8 cellular contexts compared by ENCODE assay signal in genomic region chr11:44894217-44894617, GRCh38. TPM values are rescaled to one million over a fixed set of nuclear protein-coding genes. Genes with fewer than 3 reads are reported as not detected.
A peak's percentile ranks its signal among the peaks of the same experiment; 100 is the strongest.
DNase-seq lines count a peak whose midpoint lies in the region; ATAC-seq and TF ChIP-seq lines count a peak whose summit lies in the region.

No MANE protein-coding gene starts in this region.

- CTCF ChIA-PET in CD4-positive, alpha-beta T cell (lab: Charles Lee): interaction anchor here (0.9 to 1.6 kb wide), 2 partner anchors 32 to 33 kb away, joined by 3 to 5 read pairs; no protein-coding TSS in a partner anchor

- H3K4me1 Mint-ChIP-seq in CD4-positive, alpha-beta T cell (ENCODE audit: low read depth): no peaks in the 10 kb centered on the region
- peaks cover 13% of the 10 kb centered on the region for H3K4me1 Mint-ChIP-seq in mesothelial cell of epicardium

- H3K27me3 Mint-ChIP-seq in CD4-positive, alpha-beta T cell: no peaks in the 10 kb centered on the region
- no peaks in the 10 kb centered on the region for H3K27me3 Mint-ChIP-seq in mesothelial cell of epicardium (ENCODE audit: low read depth)

- peaks cover 6% of the 10 kb centered on the region for H3K36me3 Mint-ChIP-seq in CD4-positive, alpha-beta T cell (ENCODE audit: low read depth)
- H3K36me3 Mint-ChIP-seq in mesothelial cell of epicardium: no peaks in the 10 kb centered on the region

- no peak overlapping the region for H3K4me3 Mint-ChIP-seq in CD4-positive, alpha-beta T cell
- no peak overlapping the region for H3K4me3 Mint-ChIP-seq in mesothelial cell of epicardium

- TF ChIP-seq CTCF in CD4-positive, alpha-beta T cell (IDR thresholded peaks at IDR 0.05): peak; percentile 44
- TF ChIP-seq CTCF in mesothelial cell of epicardium (IDR thresholded peaks at IDR 0.05; ENCODE audit: unreplicated experiment): peak; percentile 85

- POLR2A ChIA-PET in CD4-positive, alpha-beta T cell (lab: Charles Lee): no interaction called here

- H3K9me3 ChIP-seq in CD4-positive, alpha-beta T cell (ENCODE audit: control insufficient read depth, low read length): no peaks in the 10 kb centered on the region

- DNase-seq in CD4-positive, alpha-beta T cell: peak; percentile 13 to 63 (median 49)
- DNase-seq in H7 (peak; percentile 95), NCI-H524 (lab: John Stamatoyannopoulos, UW) (peak; percentile 98), dermis microvascular lymphatic vessel endothelial cell (ENCODE audit: low read depth in 2 of 2) (peak; percentile 63 to 80), mesothelial cell of epicardium (ENCODE audit: low spot score in 2 of 2, unreplicated experiment in 2 of 2) (peak; percentile 72 to 89)
- DNase-seq in activated CD4-positive, alpha-beta T cell treated with anti-CD3 and anti-CD28 coated beads, Interleukin-2, amount 50 U/mL, for 48 hours: peak; percentile 70 to 71
- peak; percentile 6 to 41 for DNase-seq in stimulated activated CD8-positive, alpha-beta memory T cell treated with anti-CD3 and anti-CD28 coated beads, Interleukin-4, amount 100 ng/mL, for 1 hour (ENCODE audit: low read depth in 2 of 2, low spot score in 1 of 2)

- intact Hi-C loops in CD4-positive, alpha-beta T cell (cut with DNase I, micrococcal nuclease): loop anchor here (1.0 to 5.0 kb wide), 6 partner anchors 37 to 338 kb away; partner anchors contain the start of gene TSPAN18 (in 2 of the 2)

- peak; percentile 67 for ATAC-seq in CD4-positive, alpha-beta T cell (ENCODE audit: poor library complexity)
- ATAC-seq in GM18498 (IDR thresholded peaks at IDR 0.05; ENCODE audit: unreplicated experiment): no peak

- no peak overlapping the region for H3K27ac Mint-ChIP-seq in CD4-positive, alpha-beta T cell
- H3K27ac Mint-ChIP-seq in mesothelial cell of epicardium: no peak overlapping the region

- H3K9me3 Mint-ChIP-seq in CD4-positive, alpha-beta T cell: no peaks in the 10 kb centered on the region
- H3K9me3 Mint-ChIP-seq in mesothelial cell of epicardium: no peaks in the 10 kb centered on the region

- H3K36me3 ChIP-seq in H7 (replicated peaks; ENCODE audit: control insufficient read depth, insufficient read depth, low read length): no peaks in the 10 kb centered on the region

- no peaks in the 10 kb centered on the region for H3K27me3 ChIP-seq in CD4-positive, alpha-beta T cell (ENCODE audit: control insufficient read depth, insufficient read depth, low read length)
- no peaks in the 10 kb centered on the region for H3K27me3 ChIP-seq in H7 (ENCODE audit: control insufficient read depth, insufficient read depth, low read length)

- H3K4me3 ChIP-seq in H7 (ENCODE audit: insufficient read depth, low read depth, low read length): no peak overlapping the region

- H3K27ac ChIP-seq in CD4-positive, alpha-beta T cell (ENCODE audit: low read depth, low read length): no peak overlapping the region

RNA-seq across cellular contexts. Expression of gene TP53I11, which starts 56.5 kb away (rescaled TPM):
- 1 to 10 TPM; 3.5 to 4.6 TPM for total RNA-seq in CD4-positive, alpha-beta T cell
- 34.6 and 46.9 TPM in 2 replicates for total RNA-seq in H7 (2014; rRNA removed; shearing (Covaris generic))
- total RNA-seq in dermis microvascular lymphatic vessel endothelial cell (10.0 and 28.8 TPM in 2 replicates), mesothelial cell of epicardium (71.0 to 81.0 TPM (median 73.1 TPM) in 3 replicates)

Comparison
In these comparisons a context has a peak if more than half of its experiments do, and no peak if none do; other contexts are left out.
1. DNase-seq: peak in every context shown above with its lines; median percentile 98 in NCI-H524; 95 in H7; 80 in mesothelial cell of epicardium; 72 in dermis microvascular lymphatic vessel endothelial cell; 70 in activated CD4-positive, alpha-beta T cell treated with anti-CD3 and anti-CD28 coated beads, Interleukin-2, amount 50 U/mL, for 48 hours; 49 in CD4-positive, alpha-beta T cell; 24 in stimulated activated CD8-positive, alpha-beta memory T cell treated with anti-CD3 and anti-CD28 coated beads, Interleukin-4, amount 100 ng/mL, for 1 hour.